23 cellular contexts compared by ENCODE assay signal in genomic region chr3:56630966-56631365, GRCh38. TPM values are rescaled to one million over a fixed set of nuclear protein-coding genes. Genes with fewer than 3 reads are reported as not detected.
DNase-seq lines count a peak whose midpoint lies in the region; ATAC-seq, FAIRE-seq and TF ChIP-seq lines count a peak whose summit lies in the region.
"Had no signal": no experiment of that assay in that cellular context is flagged by ENCODE, and none has a peak within 500 bp of the region (broad histone marks: within the 10 kb centered on the region; RNA-seq: fewer than 3 reads in every experiment).

No MANE protein-coding gene starts in this region.

- no peak overlapping the region for H3K23ac ChIP-seq in mesenchymal stem cell (ENCODE audit: low read length in 2 of 2)

- H3K4me1 ChIP-seq in CD8-positive, alpha-beta T cell (ENCODE audit: insufficient read depth, low read length) = no peaks in the 10 kb centered on the region
- H3K4me1 ChIP-seq in astrocyte (ENCODE audit: insufficient read depth, low read length) = no peaks in the 10 kb centered on the region
- H3K4me1 ChIP-seq in mesenchymal stem cell (ENCODE audit: control insufficient read depth, insufficient read depth, low read depth, low read length) = peaks cover 9% of the 10 kb centered on the region
- H3K4me1 ChIP-seq: BLaER1, SJSA1 had no signal

- H3K27me3 ChIP-seq in CD8-positive, alpha-beta T cell (ENCODE audit: insufficient read depth, low read length) = no peaks in the 10 kb centered on the region
- H3K27me3 ChIP-seq in astrocyte (ENCODE audit: insufficient read depth, low read length) (no peaks in the 10 kb centered on the region), mesenchymal stem cell (ENCODE audit: control insufficient read depth in 1 of 2, insufficient read depth in 1 of 2, low read length in 2 of 2) (no peaks in the 10 kb centered on the region)
- H3K27me3 ChIP-seq: BLaER1, SJSA1 had no signal

- no peak overlapping the region for H2BK5ac ChIP-seq in mesenchymal stem cell (ENCODE audit: low read depth, low read length, poor library complexity, severe bottlenecking)

- no peaks in the 10 kb centered on the region for H3K9me3 Mint-ChIP-seq in CD8-positive, alpha-beta T cell
- H3K9me3 Mint-ChIP-seq in astrocyte (ENCODE audit: unreplicated experiment) = no peaks in the 10 kb centered on the region
- no peaks in the 10 kb centered on the region for H3K9me3 Mint-ChIP-seq in activated CD8-positive, alpha-beta T cell treated with anti-CD3 and anti-CD28 coated beads, Interleukin-2, amount 10 ng/mL, durations not matched to agents 7 days and 5 days (ENCODE audit: insufficient read depth)
- H3K9me3 Mint-ChIP-seq: H9 had no signal

- H4K20me1 ChIP-seq in astrocyte (ENCODE audit: insufficient read depth, low read length) = no peaks in the 10 kb centered on the region

- H3K27ac Mint-ChIP-seq in CD8-positive, alpha-beta T cell = peak overlapping the region; percentile 33
- H3K27ac Mint-ChIP-seq in astrocyte (ENCODE audit: unreplicated experiment) = peak overlapping the region; percentile 18
- H3K27ac Mint-ChIP-seq in activated CD8-positive, alpha-beta T cell treated with anti-CD3 and anti-CD28 coated beads, Interleukin-2, amount 10 ng/mL, durations not matched to agents 7 days and 5 days = no peak overlapping the region

- no peak overlapping the region for H2BK12ac ChIP-seq in mesenchymal stem cell (ENCODE audit: low read length in 2 of 2)

- H3K14ac ChIP-seq in mesenchymal stem cell (ENCODE audit: low read length in 2 of 2) = no peak overlapping the region

- WGBS in mesenchymal stem cell = no CpG with 5 or more reads among the region's 1 CpG

- H3K4ac ChIP-seq in mesenchymal stem cell (ENCODE audit: low read depth in 1 of 2, low read length in 2 of 2) = no peak overlapping the region

- intact Hi-C loops in CD8-positive, alpha-beta T cell (cut with DNase I, micrococcal nuclease) = no loop called here

- no peaks in the 10 kb centered on the region for H3K27me3 Mint-ChIP-seq in CD8-positive, alpha-beta T cell (ENCODE audit: low read depth)
- H3K27me3 Mint-ChIP-seq in astrocyte (ENCODE audit: low read depth, unreplicated experiment) = no peaks in the 10 kb centered on the region
- no peaks in the 10 kb centered on the region for H3K27me3 Mint-ChIP-seq in activated CD8-positive, alpha-beta T cell treated with anti-CD3 and anti-CD28 coated beads, Interleukin-2, amount 10 ng/mL, durations not matched to agents 7 days and 5 days (ENCODE audit: low read depth)
- H3K27me3 Mint-ChIP-seq: CD4-positive, alpha-beta memory T cell had no signal

- no peak overlapping the region for H3K9ac ChIP-seq in astrocyte (ENCODE audit: low read length)
- H3K9ac ChIP-seq in mesenchymal stem cell (ENCODE audit: low read length) = no peak overlapping the region
- H3K9ac ChIP-seq: BLaER1, KMS-11 had no signal

- peaks cover 10% of the 10 kb centered on the region for H3K79me1 ChIP-seq in mesenchymal stem cell (replicated peaks; ENCODE audit: low read length, poor library complexity, severe bottlenecking)

- CTCF ChIA-PET in CD8-positive, alpha-beta T cell (lab: Charles Lee) = interaction anchor here (0.6 to 0.7 kb wide), 2 partner anchors 171 to 372 kb away, joined by 3 to 4 read pairs; partner anchors contain the start of gene ARHGEF3
- CTCF ChIA-PET in HEK293T (lab: Yijun Ruan, JAX) = no interaction called here
- CTCF ChIA-PET in activated CD8-positive, alpha-beta T cell treated with anti-CD3 and anti-CD28 coated beads, Interleukin-2, amount 10 ng/mL, durations not matched to agents 7 days and 5 days (lab: Charles Lee) = no interaction called here

- H3K79me2 ChIP-seq in astrocyte (ENCODE audit: insufficient read depth, low read length) = no peaks in the 10 kb centered on the region

- DNase-seq in CD8-positive, alpha-beta T cell = no peak
- DNase-seq in GM04503 (ENCODE audit: low read depth) = peak; percentile 2
- DNase-seq in astrocyte (ENCODE audit: low read depth) = peak; percentile 9
- DNase-seq in mesenchymal stem cell = no peak
- no peak for DNase-seq in HEK293T (ENCODE audit: extremely low spot score)
- DNase-seq in activated CD8-positive, alpha-beta T cell treated with anti-CD3 and anti-CD28 coated beads, Interleukin-2, amount 10 ng/mL, durations not matched to agents 7 days and 5 days = no peak
- DNase-seq in COLO668 (lab: John Stamatoyannopoulos, UW; ENCODE audit: unreplicated experiment) = no peak
- DNase-seq: Calu3; CD4-positive, alpha-beta memory T cell; DMS53; H9; NCI-H1105; NCI-H146; NCI-H2029 treated with DMSO at 0.1 percent for 48 hours; NCI-H226; NCI-H510A treated with DMSO at 0.1 percent for 48 hours; NCI-H774; NK-92 treated with Interleukin-12 subunit alpha and Interleukin-12 subunit beta, amount 100 ng/mL, for 24 hours had no signal

- no peak overlapping the region for H4K91ac ChIP-seq in mesenchymal stem cell (ENCODE audit: low read length)

- POLR2A ChIA-PET in CD8-positive, alpha-beta T cell (lab: Charles Lee) = no interaction called here
- POLR2A ChIA-PET in HEK293T (lab: Yijun Ruan, JAX) = no interaction called here
- POLR2A ChIA-PET in activated CD8-positive, alpha-beta T cell treated with anti-CD3 and anti-CD28 coated beads, Interleukin-2, amount 10 ng/mL, durations not matched to agents 7 days and 5 days (lab: Charles Lee) = no interaction called here

- H3K18ac ChIP-seq in mesenchymal stem cell (ENCODE audit: low read depth in 1 of 2, low read length in 2 of 2) = no peak overlapping the region

- no peak overlapping the region for H3K27ac ChIP-seq in CD8-positive, alpha-beta T cell (ENCODE audit: low read depth, low read length)
- H3K27ac ChIP-seq in astrocyte (ENCODE audit: low read depth, low read length) (no peak overlapping the region), mesenchymal stem cell (ENCODE audit: low read length, poor library complexity, severe bottlenecking) (peak overlapping the region; percentile 34)
- H3K27ac ChIP-seq: BLaER1, KMS-11, SJSA1 had no signal

- no peak overlapping the region for H2AK5ac ChIP-seq in mesenchymal stem cell (ENCODE audit: low read length, severe bottlenecking)

- H3K36me3 Mint-ChIP-seq in CD8-positive, alpha-beta T cell = peaks cover 64% of the 10 kb centered on the region
- H3K36me3 Mint-ChIP-seq in astrocyte (ENCODE audit: low read depth, unreplicated experiment) = peaks cover 15% of the 10 kb centered on the region
- H3K36me3 Mint-ChIP-seq in activated CD8-positive, alpha-beta T cell treated with anti-CD3 and anti-CD28 coated beads, Interleukin-2, amount 10 ng/mL, durations not matched to agents 7 days and 5 days (ENCODE audit: low read depth) = peaks cover 47% of the 10 kb centered on the region

- H3K4me2 ChIP-seq in astrocyte (ENCODE audit: low read length) = no peak overlapping the region
- no peak overlapping the region for H3K4me2 ChIP-seq in mesenchymal stem cell (ENCODE audit: low read length, poor library complexity, severe bottlenecking)
- H3K4me2 ChIP-seq: BLaER1, KMS-11 had no signal

- H2AFZ ChIP-seq in astrocyte (ENCODE audit: low read depth, low read length) = no peak overlapping the region
- H2AFZ ChIP-seq in mesenchymal stem cell (ENCODE audit: low read depth, low read length) = no peak overlapping the region

- no peak overlapping the region for H3K4me3 ChIP-seq in CD8-positive, alpha-beta T cell (ENCODE audit: low read depth, low read length)
- H3K4me3 ChIP-seq in astrocyte (ENCODE audit: insufficient read depth, low read depth, low read length) = no peak overlapping the region
- H3K4me3 ChIP-seq in mesenchymal stem cell (ENCODE audit: insufficient read depth in 1 of 2, low read depth in 1 of 2, low read length in 2 of 2) = no peak overlapping the region
- H3K4me3 ChIP-seq: BLaER1, SJSA1 had no signal

- H3K9me3 ChIP-seq in CD8-positive, alpha-beta T cell (ENCODE audit: low read length) = no peaks in the 10 kb centered on the region
- H3K9me3 ChIP-seq in astrocyte (ENCODE audit: insufficient read depth, low read depth, low read length) (no peaks in the 10 kb centered on the region), mesenchymal stem cell (ENCODE audit: control insufficient read depth, low read length) (no peaks in the 10 kb centered on the region)
- H3K9me3 ChIP-seq: BLaER1, SJSA1 had no signal

- TF ChIP-seq CTCF in CD8-positive, alpha-beta T cell (IDR thresholded peaks at IDR 0.05) = no peak
- TF ChIP-seq CTCF in astrocyte (IDR thresholded peaks at IDR 0.05; ENCODE audit: insufficient read depth, low read depth, low read length) = no peak

- H2BK15ac ChIP-seq in mesenchymal stem cell (ENCODE audit: low read depth, poor library complexity, severe bottlenecking) = no peak overlapping the region

- no peak overlapping the region for H4K8ac ChIP-seq in mesenchymal stem cell (ENCODE audit: low read length)

- H3K4me3 Mint-ChIP-seq in CD8-positive, alpha-beta T cell = no peak overlapping the region
- no peak overlapping the region for H3K4me3 Mint-ChIP-seq in astrocyte (ENCODE audit: unreplicated experiment)
- no peak overlapping the region for H3K4me3 Mint-ChIP-seq in activated CD8-positive, alpha-beta T cell treated with anti-CD3 and anti-CD28 coated beads, Interleukin-2, amount 10 ng/mL, durations not matched to agents 7 days and 5 days
- H3K4me3 Mint-ChIP-seq: CD4-positive, alpha-beta memory T cell; H9 had no signal

- no peak for FAIRE-seq in astrocyte (lab: Jason Lieb, UNC)
- FAIRE-seq: HTR-8/SVneo had no signal

- no peak for ATAC-seq in CD8-positive, alpha-beta T cell
- no peak for ATAC-seq in activated CD8-positive, alpha-beta T cell treated with anti-CD3 and anti-CD28 coated beads, Interleukin-2, amount 10 ng/mL, durations not matched to agents 7 days and 5 days
- ATAC-seq: Panc1 had no signal

- H2BK120ac ChIP-seq in mesenchymal stem cell (ENCODE audit: low read depth, low read length) = no peak overlapping the region

- peaks cover 12% of the 10 kb centered on the region for H3K4me1 Mint-ChIP-seq in CD8-positive, alpha-beta T cell (ENCODE audit: low read depth)
- H3K4me1 Mint-ChIP-seq in astrocyte (ENCODE audit: low read depth, unreplicated experiment) = peaks cover 11% of the 10 kb centered on the region
- H3K4me1 Mint-ChIP-seq in activated CD8-positive, alpha-beta T cell treated with anti-CD3 and anti-CD28 coated beads, Interleukin-2, amount 10 ng/mL, durations not matched to agents 7 days and 5 days (ENCODE audit: low read depth) = no peaks in the 10 kb centered on the region
- H3K4me1 Mint-ChIP-seq: H9 had no signal

- peaks cover 17% of the 10 kb centered on the region for H3K36me3 ChIP-seq in CD8-positive, alpha-beta T cell (ENCODE audit: insufficient read depth, low read length)
- H3K36me3 ChIP-seq in astrocyte (ENCODE audit: insufficient read depth, low read length) (peaks cover 19% of the 10 kb centered on the region), mesenchymal stem cell (ENCODE audit: control insufficient read depth in 1 of 2, insufficient read depth in 2 of 2, low read depth in 1 of 2, low read length in 2 of 2) (peaks cover 6 to 82% of the 10 kb centered on the region in 2 experiments)

TF ChIP-seq in HEK293T, 16 proteins besides CTCF, POLR2A, EP300 and RAD21 (continues in another document):
- no peak for TF ChIP-seq ARNT (IDR thresholded peaks at IDR 0.05)
- TF ChIP-seq FOXA1 (IDR thresholded peaks at IDR 0.05) = no peak
- no peak for TF ChIP-seq CTBP1 (IDR thresholded peaks at IDR 0.05; ENCODE audit: borderline replicate concordance)

RNA-seq across cellular contexts. Expression of gene TASOR, which starts 52.1 kb away (rescaled TPM):
- total RNA-seq in CD8-positive, alpha-beta T cell = 10 to 100 TPM; 31.1 to 41.5 TPM
- 42.0 and 47.2 TPM in 2 replicates for total RNA-seq in astrocyte
- 25.1 TPM for polyA plus RNA-seq in mesenchymal stem cell (2013, experiment 1 of 2)
- polyA plus RNA-seq in mesenchymal stem cell (2013, experiment 2 of 2) = 24.2 TPM
- total RNA-seq in activated CD8-positive, alpha-beta T cell treated with anti-CD3 and anti-CD28 coated beads, Interleukin-2, amount 10 ng/mL, durations not matched to agents 7 days and 5 days = 10 to 100 TPM; 60.5 to 61.8 TPM

Comparison
In these comparisons a context has a peak if more than half of its experiments do, and no peak if none do; other contexts are left out.
1. DNase-seq: peak in GM04503 (single experiment) and astrocyte (single experiment); none in CD8-positive, alpha-beta T cell (0 of 7), mesenchymal stem cell (single experiment), HEK293T (single experiment), activated CD8-positive, alpha-beta T cell treated with anti-CD3 and anti-CD28 coated beads, Interleukin-2, amount 10 ng/mL, durations not matched to agents 7 days and 5 days (single experiment) and COLO668 (single experiment).